ENCODE assay signal across 20 cellular contexts in genomic region chr18:13730486-13730885, GRCh38.
"Had no signal": no experiment of that assay in that cellular context is flagged by ENCODE, and none has a peak within 500 bp of the region (broad histone marks: within the 10 kb centered on the region; RNA-seq: fewer than 3 reads in every experiment).

No MANE protein-coding gene starts in this region.

- H3K27me3 Mint-ChIP-seq: natural killer cell treated with Interleukin-12 subunit alpha and Interleukin-12 subunit beta and Interleukin-15 and Interleukin-18, amount 100 ng/mL, for 72 hours; stimulated activated naive B cell treated with anti-CD40 and anti-IgM and Interleukin-4, amounts not matched to agents 10 μg/mL and 1 μg/mL and 100 μg/mL, for 72 hours; stimulated activated naive CD8-positive, alpha-beta T cell treated with anti-CD3 and anti-CD28 coated beads, Interleukin-15, amount 100 ng/mL, for 72 hours had no signal

- H3K27me3 ChIP-seq: colonic mucosa, neural progenitor cell, ovary, right atrium auricular region, sigmoid colon had no signal

- DNase-seq: colonic mucosa; dermis blood vessel endothelial cell; foreskin melanocyte; head of caudate nucleus; hippocampal formation; kidney glomerular epithelial cell; mesendoderm; nucleus accumbens; ovary; sigmoid colon; stimulated activated CD4-positive, alpha-beta T cell treated with anti-CD3 and anti-CD28 coated beads, Interleukin-2, amount 100 ng/mL, for 24 hours; stimulated activated CD4-positive, alpha-beta T cell treated with anti-CD3 and anti-CD28 coated beads, Interleukin-4, amount 100 ng/mL, for 4 hours; stimulated activated naive B cell treated with anti-CD40 and anti-IgM and Interleukin-4, amounts not matched to agents 10 μg/mL and 1 μg/mL and 100 μg/mL, for 72 hours; stimulated activated naive CD8-positive, alpha-beta T cell treated with anti-CD3 and anti-CD28 coated beads, Interleukin-15, amount 100 ng/mL, for 72 hours; trophoblast cell had no signal

- H3K9me3 Mint-ChIP-seq: natural killer cell treated with Interleukin-12 subunit alpha and Interleukin-12 subunit beta and Interleukin-15 and Interleukin-18, amount 100 ng/mL, for 72 hours; neural progenitor cell had no signal

- ATAC-seq: natural killer cell treated with Interleukin-12 subunit alpha and Interleukin-12 subunit beta and Interleukin-15 and Interleukin-18, amount 100 ng/mL, for 72 hours; stimulated activated naive B cell treated with anti-CD40 and anti-IgM and Interleukin-4, amounts not matched to agents 10 μg/mL and 1 μg/mL and 100 μg/mL, for 72 hours; stimulated activated naive CD8-positive, alpha-beta T cell treated with anti-CD3 and anti-CD28 coated beads, Interleukin-15, amount 100 ng/mL, for 72 hours had no signal

- H2AFZ ChIP-seq: neural progenitor cell had no signal

- H3K9me3 ChIP-seq: colonic mucosa, ovary, right atrium auricular region, sigmoid colon, thoracic aorta had no signal

- H3K4me1 ChIP-seq: colonic mucosa had no signal

- H3K4me2 ChIP-seq: neural progenitor cell had no signal

- H3K27ac Mint-ChIP-seq: natural killer cell treated with Interleukin-12 subunit alpha and Interleukin-12 subunit beta and Interleukin-15 and Interleukin-18, amount 100 ng/mL, for 72 hours; neural progenitor cell; stimulated activated naive B cell treated with anti-CD40 and anti-IgM and Interleukin-4, amounts not matched to agents 10 μg/mL and 1 μg/mL and 100 μg/mL, for 72 hours; stimulated activated naive CD8-positive, alpha-beta T cell treated with anti-CD3 and anti-CD28 coated beads, Interleukin-15, amount 100 ng/mL, for 72 hours had no signal

- H3K9ac ChIP-seq: neural progenitor cell had no signal

- H3K27ac ChIP-seq: colonic mucosa, neural progenitor cell, ovary, right atrium auricular region, sigmoid colon, skin epidermis, thoracic aorta had no signal

- H3K4me3 ChIP-seq: colonic mucosa, neural progenitor cell, ovary, right atrium auricular region, sigmoid colon, skin epidermis, thoracic aorta had no signal

- H3K36me3 ChIP-seq: colonic mucosa, ovary, thoracic aorta had no signal

- H3K4me3 Mint-ChIP-seq: natural killer cell treated with Interleukin-12 subunit alpha and Interleukin-12 subunit beta and Interleukin-15 and Interleukin-18, amount 100 ng/mL, for 72 hours; neural progenitor cell; stimulated activated naive B cell treated with anti-CD40 and anti-IgM and Interleukin-4, amounts not matched to agents 10 μg/mL and 1 μg/mL and 100 μg/mL, for 72 hours; stimulated activated naive CD8-positive, alpha-beta T cell treated with anti-CD3 and anti-CD28 coated beads, Interleukin-15, amount 100 ng/mL, for 72 hours had no signal
